Comparison of ENCODE assay signal across 16 cellular contexts in genomic region chr2:17627434-17627833, GRCh38.
"Had no signal": no experiment of that assay in that cellular context is flagged by ENCODE, and none has a peak within 500 bp of the region (broad histone marks: within the 10 kb centered on the region; RNA-seq: fewer than 3 reads in every experiment).

No MANE protein-coding gene starts in this region.

- H3K4me3 ChIP-seq: gastroesophageal sphincter, sigmoid colon, upper lobe of left lung had no signal

- H3K36me3 Mint-ChIP-seq: activated naive CD4-positive, alpha-beta T cell treated with anti-CD3 and anti-CD28 coated beads, Interleukin-2, amount 50 U/mL, for 72 hours had no signal

- H3K27me3 ChIP-seq: gastroesophageal sphincter, sigmoid colon, upper lobe of left lung had no signal

- H3K4me1 Mint-ChIP-seq: nephron progenitor cell had no signal

- H3K27ac ChIP-seq: gastroesophageal sphincter, sigmoid colon, upper lobe of left lung had no signal

- H3K9me3 Mint-ChIP-seq: activated naive CD4-positive, alpha-beta T cell treated with anti-CD3 and anti-CD28 coated beads, Interleukin-2, amount 50 U/mL, for 72 hours had no signal

- H3K4me1 ChIP-seq: gastroesophageal sphincter, sigmoid colon, upper lobe of left lung had no signal

- ATAC-seq: activated CD4-positive, CD25-positive, alpha-beta regulatory T cell treated with anti-CD3 and anti-CD28 coated beads, Interleukin-2, amount 50 U/mL, for 24 hours; activated naive CD4-positive, alpha-beta T cell treated with anti-CD3 and anti-CD28 coated beads, Interleukin-2, amount 50 U/mL, for 72 hours; gastroesophageal sphincter; left ventricle myocardium superior; T-helper 17 cell had no signal

- H3K4me3 Mint-ChIP-seq: nephron progenitor cell, T-helper 17 cell had no signal

- H3K36me3 ChIP-seq: gastroesophageal sphincter, sigmoid colon, upper lobe of left lung had no signal

- FAIRE-seq: colon, TTC549 had no signal

- H3K27ac Mint-ChIP-seq: activated naive CD4-positive, alpha-beta T cell treated with anti-CD3 and anti-CD28 coated beads, Interleukin-2, amount 50 U/mL, for 72 hours; nephron progenitor cell; T-helper 17 cell had no signal

- DNase-seq: activated CD4-positive, alpha-beta T cell treated with anti-CD3 and anti-CD28 coated beads, Interleukin-2, amount 50 U/mL, for 4 hours; activated effector memory CD4-positive, alpha-beta T cell treated with Interleukin-2 at 50 U/mL for 16 hours; activated T-cell treated with anti-CD3 and anti-CD28 coated beads, Interleukin-2, amount 50 U/mL, for 1 hour; amygdala; left ventricle myocardium superior; nephron progenitor cell; sigmoid colon; stimulated activated CD4-positive, alpha-beta T cell treated with anti-CD3 and anti-CD28 coated beads, Interleukin-2, amount 100 ng/mL, for 48 hours; stimulated activated naive CD4-positive, alpha-beta T cell treated with Interleukin-2 at 50 U/mL for 16 hours; T-helper 17 cell; upper lobe of left lung had no signal

- H3K9me3 ChIP-seq: gastroesophageal sphincter, sigmoid colon had no signal
